In genomic region chr2:146748046-146748445, GRCh38 we compare ENCODE assay signal across 34 cellular contexts.
"Had no signal": no experiment of that assay in that cellular context is flagged by ENCODE, and none has a peak within 500 bp of the region (broad histone marks: within the 10 kb centered on the region; RNA-seq: fewer than 3 reads in every experiment).

No MANE protein-coding gene starts in this region.

- H3K27me3 Mint-ChIP-seq: activated CD4-positive, alpha-beta memory T cell treated with anti-CD3 and anti-CD28 coated beads, Interleukin-2, amount 10 ng/mL, durations not matched to agents 7 days and 5 days; activated CD4-positive, alpha-beta T cell treated with anti-CD3 and anti-CD28 coated beads, Interleukin-2, amount 10 ng/mL, durations not matched to agents 7 days and 5 days; activated naive CD4-positive, alpha-beta T cell treated with anti-CD3 and anti-CD28 coated beads, Interleukin-2, amount 10 ng/mL, durations not matched to agents 7 days and 5 days; activated naive CD8-positive, alpha-beta T cell treated with anti-CD3 and anti-CD28 coated beads, Interleukin-2, amount 10 ng/mL, durations not matched to agents 7 days and 5 days; activated T-cell treated with anti-CD3 and anti-CD28 coated beads, Interleukin-2, amount 50 U/mL, for 24 hours; brain; central memory CD8-positive, alpha-beta T cell; effector memory CD8-positive, alpha-beta T cell had no signal

- H3K36me3 Mint-ChIP-seq: activated naive CD4-positive, alpha-beta T cell treated with anti-CD3 and anti-CD28 coated beads, Interleukin-2, amount 10 ng/mL, durations not matched to agents 7 days and 5 days; activated naive CD4-positive, alpha-beta T cell treated with anti-CD3 and anti-CD28 coated beads, Interleukin-2, amount 50 U/mL, for 72 hours; activated naive CD8-positive, alpha-beta T cell treated with anti-CD3 and anti-CD28 coated beads, Interleukin-2, amount 10 ng/mL, durations not matched to agents 7 days and 5 days; brain; WTC11 had no signal

- H3K4me1 Mint-ChIP-seq: activated CD4-positive, alpha-beta memory T cell treated with anti-CD3 and anti-CD28 coated beads, Interleukin-2, amount 10 ng/mL, durations not matched to agents 7 days and 5 days; activated CD4-positive, alpha-beta T cell treated with anti-CD3 and anti-CD28 coated beads, Interleukin-2, amount 10 ng/mL, durations not matched to agents 7 days and 5 days; activated naive CD4-positive, alpha-beta T cell treated with anti-CD3 and anti-CD28 coated beads, Interleukin-2, amount 10 ng/mL, durations not matched to agents 7 days and 5 days; activated naive CD8-positive, alpha-beta T cell treated with anti-CD3 and anti-CD28 coated beads, Interleukin-2, amount 10 ng/mL, durations not matched to agents 7 days and 5 days; brain; central memory CD8-positive, alpha-beta T cell; T-helper 17 cell; WTC11 had no signal

- H3K27ac ChIP-seq: ascending aorta, breast epithelium, cardiac muscle cell, esophagus muscularis mucosa, foreskin keratinocyte, gastrocnemius medialis, heart left ventricle had no signal

- H3K27me3 ChIP-seq: ascending aorta, breast epithelium, cardiac muscle cell, esophagus muscularis mucosa, foreskin keratinocyte, gastrocnemius medialis had no signal

- H3K27ac Mint-ChIP-seq: activated CD4-positive, alpha-beta memory T cell treated with anti-CD3 and anti-CD28 coated beads, Interleukin-2, amount 10 ng/mL, durations not matched to agents 7 days and 5 days; activated CD4-positive, alpha-beta T cell treated with anti-CD3 and anti-CD28 coated beads, Interleukin-2, amount 10 ng/mL, durations not matched to agents 7 days and 5 days; activated naive CD4-positive, alpha-beta T cell treated with anti-CD3 and anti-CD28 coated beads, Interleukin-2, amount 10 ng/mL, durations not matched to agents 7 days and 5 days; activated naive CD4-positive, alpha-beta T cell treated with anti-CD3 and anti-CD28 coated beads, Interleukin-2, amount 50 U/mL, for 72 hours; activated naive CD8-positive, alpha-beta T cell treated with anti-CD3 and anti-CD28 coated beads, Interleukin-2, amount 10 ng/mL, durations not matched to agents 7 days and 5 days; activated T-cell treated with anti-CD3 and anti-CD28 coated beads, Interleukin-2, amount 50 U/mL, for 24 hours; activated T-cell treated with anti-CD3 and anti-CD28 coated beads, Interleukin-2, amount 50 U/mL, for 72 hours; brain; effector memory CD8-positive, alpha-beta T cell; T-helper 17 cell; T-helper 2 cell treated with Interferon-gamma antibody and Interleukin-4, amounts not matched to agents 5 μg/mL and 100 μg/mL, for 36 hours; WTC11 had no signal

- ATAC-seq: activated naive CD4-positive, alpha-beta T cell treated with anti-CD3 and anti-CD28 coated beads, Interleukin-2, amount 50 U/mL, for 72 hours; activated T-cell treated with anti-CD3 and anti-CD28 coated beads, Interleukin-2, amount 50 U/mL, for 72 hours; effector memory CD8-positive, alpha-beta T cell; foreskin keratinocyte; gastrocnemius medialis; heart left ventricle; T-helper 17 cell; WTC11 had no signal

- H3K4me3 ChIP-seq: ascending aorta, breast epithelium, cardiac muscle cell, esophagus muscularis mucosa, gastrocnemius medialis, heart left ventricle had no signal

- DNase-seq: activated CD4-positive, alpha-beta memory T cell treated with anti-CD3 and anti-CD28 coated beads, Interleukin-2, amount 10 ng/mL, durations not matched to agents 7 days and 5 days; activated CD4-positive, alpha-beta T cell treated with anti-CD3 and anti-CD28 coated beads for 1 hour; activated CD4-positive, alpha-beta T cell treated with anti-CD3 and anti-CD28 coated beads for 4 hours; activated CD4-positive, alpha-beta T cell treated with anti-CD3 and anti-CD28 coated beads, Interleukin-2, amount 10 ng/mL, durations not matched to agents 7 days and 5 days; activated CD4-positive, alpha-beta T cell treated with anti-CD3 and anti-CD28 coated beads, Interleukin-2, amount 50 U/mL, for 4 hours; activated CD8-positive, alpha-beta memory T cell treated with anti-CD3 and anti-CD28 coated beads, Interleukin-2, amount 50 U/mL, for 48 hours; activated gamma-delta T cell; activated naive CD4-positive, alpha-beta T cell; activated naive CD4-positive, alpha-beta T cell treated with anti-CD3 and anti-CD28 coated beads, Interleukin-2, amount 10 ng/mL, durations not matched to agents 7 days and 5 days; activated naive CD8-positive, alpha-beta T cell treated with anti-CD3 and anti-CD28 coated beads, Interleukin-2, amount 10 ng/mL, durations not matched to agents 7 days and 5 days; activated T-cell treated with anti-CD3 and anti-CD28 coated beads for 4 hours; activated T-cell treated with anti-CD3 and anti-CD28 coated beads, Interleukin-2, amount 50 U/mL, for 24 hours; activated T-cell treated with anti-CD3 and anti-CD28 coated beads, Interleukin-2, amount 50 U/mL, for 72 hours; cortex of kidney; dermis blood vessel endothelial cell; effector CD4-positive, alpha-beta T cell; effector memory CD8-positive, alpha-beta T cell; erythroblast; foreskin keratinocyte; gastrocnemius medialis; glutamatergic neuron; heart left ventricle; T-helper 1 cell; T-helper 17 cell; T1000 had no signal

- H3K4me1 ChIP-seq: ascending aorta, breast epithelium, esophagus muscularis mucosa, foreskin keratinocyte, gastrocnemius medialis, heart left ventricle had no signal

- H3K9me3 Mint-ChIP-seq: activated CD4-positive, alpha-beta memory T cell treated with anti-CD3 and anti-CD28 coated beads, Interleukin-2, amount 10 ng/mL, durations not matched to agents 7 days and 5 days; activated CD4-positive, alpha-beta T cell treated with anti-CD3 and anti-CD28 coated beads, Interleukin-2, amount 10 ng/mL, durations not matched to agents 7 days and 5 days; activated naive CD4-positive, alpha-beta T cell treated with anti-CD3 and anti-CD28 coated beads, Interleukin-2, amount 10 ng/mL, durations not matched to agents 7 days and 5 days; activated naive CD8-positive, alpha-beta T cell treated with anti-CD3 and anti-CD28 coated beads, Interleukin-2, amount 10 ng/mL, durations not matched to agents 7 days and 5 days; activated T-cell treated with anti-CD3 and anti-CD28 coated beads, Interleukin-2, amount 50 U/mL, for 24 hours; T-helper 2 cell treated with Interferon-gamma antibody and Interleukin-4, amounts not matched to agents 5 μg/mL and 100 μg/mL, for 36 hours; WTC11 had no signal

- H3K36me3 ChIP-seq: ascending aorta, breast epithelium, cardiac muscle cell, esophagus muscularis mucosa, gastrocnemius medialis, heart left ventricle had no signal

- H3K4me3 Mint-ChIP-seq: activated CD4-positive, alpha-beta memory T cell treated with anti-CD3 and anti-CD28 coated beads, Interleukin-2, amount 10 ng/mL, durations not matched to agents 7 days and 5 days; activated CD4-positive, alpha-beta T cell treated with anti-CD3 and anti-CD28 coated beads, Interleukin-2, amount 10 ng/mL, durations not matched to agents 7 days and 5 days; activated naive CD4-positive, alpha-beta T cell treated with anti-CD3 and anti-CD28 coated beads, Interleukin-2, amount 10 ng/mL, durations not matched to agents 7 days and 5 days; activated naive CD8-positive, alpha-beta T cell treated with anti-CD3 and anti-CD28 coated beads, Interleukin-2, amount 10 ng/mL, durations not matched to agents 7 days and 5 days; activated T-cell treated with anti-CD3 and anti-CD28 coated beads, Interleukin-2, amount 50 U/mL, for 24 hours; activated T-cell treated with anti-CD3 and anti-CD28 coated beads, Interleukin-2, amount 50 U/mL, for 72 hours; brain; central memory CD8-positive, alpha-beta T cell; effector memory CD8-positive, alpha-beta T cell; T-helper 17 cell; T-helper 2 cell treated with Interferon-gamma antibody and Interleukin-4, amounts not matched to agents 5 μg/mL and 100 μg/mL, for 36 hours; WTC11 had no signal

- H3K9me3 ChIP-seq: ascending aorta, breast epithelium, esophagus muscularis mucosa, gastrocnemius medialis, heart left ventricle had no signal
